12 cellular contexts compared by ENCODE assay signal in the genomic region with DNA sequence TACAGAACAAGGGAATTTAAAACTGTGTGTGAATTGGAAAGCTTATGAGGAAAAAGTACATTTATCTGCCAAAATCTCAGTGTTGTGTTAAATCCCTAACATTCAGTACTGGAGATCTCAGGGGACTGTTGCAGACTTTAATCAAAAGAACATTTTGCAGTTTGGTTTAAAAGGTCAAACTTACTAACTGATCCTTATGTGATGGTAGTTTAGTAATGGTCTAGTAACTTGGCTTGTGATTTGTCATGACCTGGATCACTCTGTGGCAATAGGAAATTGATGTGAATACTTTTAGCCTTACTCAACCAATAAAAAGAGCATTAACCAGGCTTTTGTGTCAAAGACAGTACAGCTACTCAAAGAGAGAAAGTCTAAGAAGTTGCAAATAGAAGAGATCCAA.
DNase-seq lines count a peak whose midpoint lies in the region; ATAC-seq, FAIRE-seq and TF ChIP-seq lines count a peak whose summit lies in the region.
"Had no signal": no experiment of that assay in that cellular context is flagged by ENCODE, and none has a peak within 500 bp of the region (broad histone marks: within the 10 kb centered on the region; RNA-seq: fewer than 3 reads in every experiment).

No MANE protein-coding gene starts in this region.

- H3K36me3 ChIP-seq in astrocyte (ENCODE audit: insufficient read depth, low read length) = no peaks in the 10 kb centered on the region

- H3K9ac ChIP-seq in astrocyte (ENCODE audit: low read length) = no peak overlapping the region

- H3K79me2 ChIP-seq in astrocyte (ENCODE audit: insufficient read depth, low read length) = no peaks in the 10 kb centered on the region

- no peaks in the 10 kb centered on the region for H4K20me1 ChIP-seq in astrocyte (ENCODE audit: insufficient read depth, low read length)

- peak; percentile 87 for FAIRE-seq in astrocyte (lab: Jason Lieb, UNC)

- H3K4me1 Mint-ChIP-seq in astrocyte (ENCODE audit: low read depth, unreplicated experiment) = peaks cover 12% of the 10 kb centered on the region
- H3K4me1 Mint-ChIP-seq: naive thymus-derived CD4-positive, alpha-beta T cell had no signal

- H3K27me3 Mint-ChIP-seq in astrocyte (ENCODE audit: low read depth, unreplicated experiment) = no peaks in the 10 kb centered on the region
- H3K27me3 Mint-ChIP-seq: activated T-cell treated with anti-CD3 and anti-CD28 coated beads, Interleukin-2, amount 50 U/mL, for 24 hours; naive thymus-derived CD4-positive, alpha-beta T cell had no signal

- no peak overlapping the region for H3K4me3 ChIP-seq in astrocyte (ENCODE audit: insufficient read depth, low read depth, low read length)

- no peak overlapping the region for H3K27ac ChIP-seq in astrocyte (ENCODE audit: low read depth, low read length)

- TF ChIP-seq CTCF in astrocyte (IDR thresholded peaks at IDR 0.05; ENCODE audit: insufficient read depth, low read depth, low read length) = no peak

- H3K4me3 Mint-ChIP-seq in astrocyte (ENCODE audit: unreplicated experiment) = no peak overlapping the region
- H3K4me3 Mint-ChIP-seq: activated T-cell treated with anti-CD3 and anti-CD28 coated beads, Interleukin-2, amount 50 U/mL, for 24 hours; naive thymus-derived CD4-positive, alpha-beta T cell had no signal

- H3K4me1 ChIP-seq in astrocyte (ENCODE audit: insufficient read depth, low read length) = peaks cover 9% of the 10 kb centered on the region

- H3K36me3 Mint-ChIP-seq in astrocyte (ENCODE audit: low read depth, unreplicated experiment) = no peaks in the 10 kb centered on the region
- H3K36me3 Mint-ChIP-seq: naive thymus-derived CD4-positive, alpha-beta T cell had no signal

- no peaks in the 10 kb centered on the region for H3K27me3 ChIP-seq in astrocyte (ENCODE audit: insufficient read depth, low read length)

- no peak overlapping the region for H2AFZ ChIP-seq in astrocyte (ENCODE audit: low read depth, low read length)

- no peaks in the 10 kb centered on the region for H3K9me3 ChIP-seq in astrocyte (ENCODE audit: insufficient read depth, low read depth, low read length)

- DNase-seq in HCEC 1CT (peak; percentile 73), astrocyte (ENCODE audit: low read depth) (peak; percentile 91), glomerular visceral epithelial cell (ENCODE audit: extremely low spot score) (peak; percentile 56), stromal cell of bone marrow (ENCODE audit: low read depth) (peak; percentile 92), NCI-H1105 (lab: John Stamatoyannopoulos, UW) (no peak), NCI-H2081 treated with DMSO at 0.1 percent for 48 hours (lab: John Stamatoyannopoulos, UW) (no peak)
- DNase-seq: activated T-cell treated with anti-CD3 and anti-CD28 coated beads, Interleukin-2, amount 50 U/mL, for 24 hours; cerebellar nuclear complex; naive thymus-derived CD4-positive, alpha-beta T cell; NCI-H1048; stimulated activated naive CD8-positive, alpha-beta T cell treated with anti-CD3 and anti-CD28 coated beads, Interleukin-15, Interleukin-2, amounts not matched to agents 100 U/mL and 50 U/mL, for 24 hours had no signal

- peak overlapping the region; percentile 49 for H3K4me2 ChIP-seq in astrocyte (ENCODE audit: low read length)

- peaks cover 4% of the 10 kb centered on the region for H3K9me3 Mint-ChIP-seq in astrocyte (ENCODE audit: unreplicated experiment)

- H3K27ac Mint-ChIP-seq in astrocyte (ENCODE audit: unreplicated experiment) = peak overlapping the region; percentile 81
- H3K27ac Mint-ChIP-seq: activated T-cell treated with anti-CD3 and anti-CD28 coated beads, Interleukin-2, amount 50 U/mL, for 24 hours; naive thymus-derived CD4-positive, alpha-beta T cell had no signal

- ATAC-seq in HG02852 (IDR thresholded peaks at IDR 0.05; ENCODE audit: unreplicated experiment) = no peak
- ATAC-seq: naive thymus-derived CD4-positive, alpha-beta T cell; stimulated activated naive CD8-positive, alpha-beta T cell treated with anti-CD3 and anti-CD28 coated beads, Interleukin-15, Interleukin-2, amounts not matched to agents 100 U/mL and 50 U/mL, for 24 hours had no signal

Comparison
In these comparisons a context has a peak if more than half of its experiments do, and no peak if none do; other contexts are left out.
1. DNase-seq: peak in HCEC 1CT (single experiment), astrocyte (single experiment), glomerular visceral epithelial cell (single experiment) and stromal cell of bone marrow (single experiment); none in NCI-H1105 (single experiment) and NCI-H2081 treated with DMSO at 0.1 percent for 48 hours (single experiment).